In the genomic region with DNA sequence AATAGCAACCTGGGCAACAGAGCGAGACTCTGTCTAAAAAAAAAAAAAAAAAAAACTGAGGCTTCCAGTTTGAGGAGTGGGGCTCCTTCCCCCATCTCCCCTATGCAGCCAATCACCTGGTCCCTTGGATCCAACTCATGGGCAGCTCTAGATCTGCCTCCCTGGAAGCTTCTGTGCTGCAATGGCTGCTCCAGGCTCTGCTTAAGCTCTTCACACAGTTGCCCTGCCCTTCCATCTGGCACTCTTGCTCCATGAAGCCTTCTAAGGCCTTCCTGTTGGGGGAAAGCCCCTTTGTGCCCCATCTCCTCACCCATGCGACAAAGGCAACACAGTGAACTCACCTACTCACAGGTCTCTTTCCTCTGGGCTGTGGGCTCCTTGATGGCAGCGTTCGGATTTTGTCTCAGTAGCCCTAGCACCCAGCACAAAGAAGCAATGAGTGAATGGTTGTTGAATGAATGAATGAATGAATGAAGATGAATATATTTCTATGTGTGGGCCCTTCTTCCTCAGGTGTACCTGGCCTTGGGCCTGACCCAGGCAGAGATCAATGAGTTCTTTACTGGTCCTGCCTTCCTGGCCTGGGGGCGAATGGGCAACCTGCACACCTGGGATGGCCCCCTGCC, we compare ENCODE assay signal across 12 cellular contexts. TPM values are rescaled to one million over a fixed set of nuclear protein-coding genes. Genes with fewer than 3 reads are reported as not detected.
DNase-seq lines count a peak whose midpoint lies in the region; ATAC-seq and TF ChIP-seq lines count a peak whose summit lies in the region.
"Had no signal": no experiment of that assay in that cellular context is flagged by ENCODE, and none has a peak within 500 bp of the region (broad histone marks: within the 10 kb centered on the region; RNA-seq: fewer than 3 reads in every experiment).

No MANE protein-coding gene starts in this region.

- H3K4me3 ChIP-seq in psoas muscle: peak overlapping the region; percentile 74

- H3K27me3 Mint-ChIP-seq in activated CD4-positive, alpha-beta T cell treated with anti-CD3 and anti-CD28 coated beads, Interleukin-2, amount 10 ng/mL, durations not matched to agents 7 days and 5 days: peaks cover 5% of the 10 kb centered on the region
- H3K27me3 Mint-ChIP-seq in central memory CD8-positive, alpha-beta T cell: no peaks in the 10 kb centered on the region

- H3K36me3 ChIP-seq in psoas muscle (ENCODE audit: insufficient read depth in 1 of 2, low read depth in 1 of 2): peaks cover 0 to 49% of the 10 kb centered on the region in 2 donors

- POLR2A ChIA-PET in activated CD4-positive, alpha-beta T cell treated with anti-CD3 and anti-CD28 coated beads, Interleukin-2, amount 10 ng/mL, durations not matched to agents 7 days and 5 days (lab: Charles Lee): no interaction called here

- no peaks in the 10 kb centered on the region for H3K9me3 ChIP-seq in psoas muscle

- peaks cover 9% of the 10 kb centered on the region for H3K36me3 Mint-ChIP-seq in activated CD4-positive, alpha-beta T cell treated with anti-CD3 and anti-CD28 coated beads, Interleukin-2, amount 10 ng/mL, durations not matched to agents 7 days and 5 days (ENCODE audit: low read depth)
- H3K36me3 Mint-ChIP-seq in central memory CD8-positive, alpha-beta T cell (ENCODE audit: insufficient read depth): peaks cover 2% of the 10 kb centered on the region

- H3K4me1 Mint-ChIP-seq in activated CD4-positive, alpha-beta T cell treated with anti-CD3 and anti-CD28 coated beads, Interleukin-2, amount 10 ng/mL, durations not matched to agents 7 days and 5 days: peaks cover 52% of the 10 kb centered on the region
- peaks cover 41% of the 10 kb centered on the region for H3K4me1 Mint-ChIP-seq in central memory CD8-positive, alpha-beta T cell

- H3K27ac Mint-ChIP-seq in activated CD4-positive, alpha-beta T cell treated with anti-CD3 and anti-CD28 coated beads, Interleukin-2, amount 10 ng/mL, durations not matched to agents 7 days and 5 days: peak overlapping the region; percentile 67
- no peak overlapping the region for H3K27ac Mint-ChIP-seq in central memory CD8-positive, alpha-beta T cell (ENCODE audit: low read depth)

- TF ChIP-seq CTCF in psoas muscle (IDR thresholded peaks at IDR 0.05): no peak

- H3K9me3 Mint-ChIP-seq in activated CD4-positive, alpha-beta T cell treated with anti-CD3 and anti-CD28 coated beads, Interleukin-2, amount 10 ng/mL, durations not matched to agents 7 days and 5 days: no peaks in the 10 kb centered on the region
- H3K9me3 Mint-ChIP-seq in central memory CD8-positive, alpha-beta T cell: no peaks in the 10 kb centered on the region

- H3K27ac ChIP-seq in psoas muscle: peak overlapping the region; percentile 92

- ATAC-seq in central memory CD8-positive, alpha-beta T cell (replicated peaks; ENCODE audit: extremely low read depth, poor library complexity, severe bottlenecking): no peak
- ATAC-seq in psoas muscle (no peak), HG02623 (IDR thresholded peaks at IDR 0.05; ENCODE audit: unreplicated experiment) (no peak)

- CTCF ChIA-PET in activated CD4-positive, alpha-beta T cell treated with anti-CD3 and anti-CD28 coated beads, Interleukin-2, amount 10 ng/mL, durations not matched to agents 7 days and 5 days (lab: Charles Lee): interaction anchor here (1.0 kb wide), 1 partner anchor 381 kb away, joined by 3 read pairs; no protein-coding TSS in a partner anchor

- H3K27me3 ChIP-seq in psoas muscle (ENCODE audit: insufficient read depth in 3 of 3, low read length in 2 of 3): no peaks in the 10 kb centered on the region

- peaks cover 23% of the 10 kb centered on the region for H3K4me1 ChIP-seq in psoas muscle

- no peak for DNase-seq in activated CD4-positive, alpha-beta T cell treated with anti-CD3 and anti-CD28 coated beads, Interleukin-2, amount 10 ng/mL, durations not matched to agents 7 days and 5 days
- no peak for DNase-seq in activated CD4-positive, alpha-beta T cell treated with anti-CD3 and anti-CD28 coated beads for 48 hours
- peak; percentile 5 for DNase-seq in NCI-H82 treated with DMSO at 0.1 percent for 48 hours (lab: John Stamatoyannopoulos, UW; ENCODE audit: unreplicated experiment)
- DNase-seq in central memory CD8-positive, alpha-beta T cell (ENCODE audit: low spot score in 2 of 2): no peak
- DNase-seq in psoas muscle: peak in 1 of 2 donors; percentile 49
- no peak for DNase-seq in inferior parietal cortex (ENCODE audit: extremely low spot score)
- no peak for DNase-seq in germinal center (ENCODE audit: low spot score)
- DNase-seq: activated effector memory CD4-positive, alpha-beta T cell treated with Interleukin-2 at 50 U/mL for 16 hours; islet precursor cell; RPMI8226; small intestine had no signal

- H3K4me3 Mint-ChIP-seq in activated CD4-positive, alpha-beta T cell treated with anti-CD3 and anti-CD28 coated beads, Interleukin-2, amount 10 ng/mL, durations not matched to agents 7 days and 5 days: peak overlapping the region; percentile 78
- H3K4me3 Mint-ChIP-seq in central memory CD8-positive, alpha-beta T cell: peak overlapping the region; percentile 70

- WGBS in psoas muscle, 3 donors: 91 to 98% (median 96%) methylated on average over 5 of the region's 5 CpGs

- intact Hi-C loops in psoas muscle (cut with DNase I): no loop called here

RNA-seq across cellular contexts. Expression of a gene that starts 1.9 kb away (rescaled TPM):
- 10 to 100 TPM; 16.4 to 18.8 TPM for total RNA-seq in activated CD4-positive, alpha-beta T cell treated with anti-CD3 and anti-CD28 coated beads, Interleukin-2, amount 10 ng/mL, durations not matched to agents 7 days and 5 days
- 10 to 100 TPM in 3 of 4 donors, 1 to 10 TPM in 1; 9.1 to 17.8 (median 11.7) TPM for total RNA-seq in psoas muscle
- polyA plus RNA-seq in psoas muscle: 10 to 100 TPM; 16.0 to 18.1 (median 17.5) TPM

RNA-seq across cellular contexts. Expression of a gene that starts 14.8 kb away (rescaled TPM):
- total RNA-seq in activated CD4-positive, alpha-beta T cell treated with anti-CD3 and anti-CD28 coated beads, Interleukin-2, amount 10 ng/mL, durations not matched to agents 7 days and 5 days: under 1 TPM; 0.73 to 0.97 TPM
- 1 to 10 TPM in 1 of 4 donors, under 1 TPM in 3; 0.54 to 1.2 (median 0.72) TPM for total RNA-seq in psoas muscle
- polyA plus RNA-seq in psoas muscle: 1 to 10 TPM; 1.3 to 2.1 (median 1.7) TPM

RNA-seq across cellular contexts. Expression of a gene that starts 24.0 kb away (rescaled TPM):
- 10 to 100 TPM; 72.5 to 86.1 TPM for total RNA-seq in activated CD4-positive, alpha-beta T cell treated with anti-CD3 and anti-CD28 coated beads, Interleukin-2, amount 10 ng/mL, durations not matched to agents 7 days and 5 days
- total RNA-seq in psoas muscle: 10 to 100 TPM; 31.6 to 45.4 (median 37.0) TPM
- 100 to 1,000 TPM in 1 of 3 donors, 10 to 100 TPM in 2; 41.0 to 141 (median 73.5) TPM for polyA plus RNA-seq in psoas muscle

RNA-seq across cellular contexts. Expression of a gene that starts 29.0 kb away (rescaled TPM):
- total RNA-seq in activated CD4-positive, alpha-beta T cell treated with anti-CD3 and anti-CD28 coated beads, Interleukin-2, amount 10 ng/mL, durations not matched to agents 7 days and 5 days: 10 to 100 TPM; 56.7 to 62.3 TPM
- total RNA-seq in psoas muscle: 10 to 100 TPM; 45.2 to 67.9 (median 55.2) TPM
- polyA plus RNA-seq in psoas muscle: 100 to 1,000 TPM in 1 of 3 donors, 10 to 100 TPM in 2; 71.0 to 108 (median 89.2) TPM

RNA-seq across cellular contexts. Expression of a gene that starts 39.6 kb away (rescaled TPM):
- 10 to 100 TPM; 17.4 to 18.5 TPM for total RNA-seq in activated CD4-positive, alpha-beta T cell treated with anti-CD3 and anti-CD28 coated beads, Interleukin-2, amount 10 ng/mL, durations not matched to agents 7 days and 5 days
- total RNA-seq in psoas muscle: 1 to 10 TPM in 2 of 4 donors, under 1 TPM in 2; 0.26 to 3.3 (median 1.4) TPM
- polyA plus RNA-seq in psoas muscle: 10 to 100 TPM in 1 of 3 donors, 1 to 10 TPM in 2; 3.8 to 13.3 (median 5.3) TPM
